Comparison of ENCODE assay signal across 1 cellular context in the genomic region with DNA sequence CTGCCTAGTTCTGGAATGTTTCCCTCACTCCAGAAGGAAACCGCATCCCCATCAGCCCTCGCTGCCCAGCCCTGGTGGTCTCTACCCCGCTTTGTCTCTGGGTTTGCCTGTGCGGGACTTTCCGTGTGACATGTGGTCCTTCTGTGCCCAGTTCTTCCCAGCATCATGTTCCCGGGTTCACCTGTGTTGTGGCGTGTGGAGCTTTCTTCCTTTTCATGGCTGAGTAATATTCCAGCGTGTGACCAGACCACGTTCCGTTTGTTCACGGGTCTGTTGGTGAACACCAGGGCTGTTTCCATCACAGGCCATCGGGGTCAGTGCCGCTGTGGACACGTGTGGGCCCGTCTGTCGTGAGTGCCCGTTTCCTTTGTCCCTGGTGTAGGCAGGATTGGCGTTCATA.
TF ChIP-seq lines count a peak whose summit lies in the region.

No MANE protein-coding gene starts in this region.

TF ChIP-seq in HepG2, 621 proteins besides CTCF, POLR2A, EP300 and RAD21:
- TF ChIP-seq, protein P1, sequence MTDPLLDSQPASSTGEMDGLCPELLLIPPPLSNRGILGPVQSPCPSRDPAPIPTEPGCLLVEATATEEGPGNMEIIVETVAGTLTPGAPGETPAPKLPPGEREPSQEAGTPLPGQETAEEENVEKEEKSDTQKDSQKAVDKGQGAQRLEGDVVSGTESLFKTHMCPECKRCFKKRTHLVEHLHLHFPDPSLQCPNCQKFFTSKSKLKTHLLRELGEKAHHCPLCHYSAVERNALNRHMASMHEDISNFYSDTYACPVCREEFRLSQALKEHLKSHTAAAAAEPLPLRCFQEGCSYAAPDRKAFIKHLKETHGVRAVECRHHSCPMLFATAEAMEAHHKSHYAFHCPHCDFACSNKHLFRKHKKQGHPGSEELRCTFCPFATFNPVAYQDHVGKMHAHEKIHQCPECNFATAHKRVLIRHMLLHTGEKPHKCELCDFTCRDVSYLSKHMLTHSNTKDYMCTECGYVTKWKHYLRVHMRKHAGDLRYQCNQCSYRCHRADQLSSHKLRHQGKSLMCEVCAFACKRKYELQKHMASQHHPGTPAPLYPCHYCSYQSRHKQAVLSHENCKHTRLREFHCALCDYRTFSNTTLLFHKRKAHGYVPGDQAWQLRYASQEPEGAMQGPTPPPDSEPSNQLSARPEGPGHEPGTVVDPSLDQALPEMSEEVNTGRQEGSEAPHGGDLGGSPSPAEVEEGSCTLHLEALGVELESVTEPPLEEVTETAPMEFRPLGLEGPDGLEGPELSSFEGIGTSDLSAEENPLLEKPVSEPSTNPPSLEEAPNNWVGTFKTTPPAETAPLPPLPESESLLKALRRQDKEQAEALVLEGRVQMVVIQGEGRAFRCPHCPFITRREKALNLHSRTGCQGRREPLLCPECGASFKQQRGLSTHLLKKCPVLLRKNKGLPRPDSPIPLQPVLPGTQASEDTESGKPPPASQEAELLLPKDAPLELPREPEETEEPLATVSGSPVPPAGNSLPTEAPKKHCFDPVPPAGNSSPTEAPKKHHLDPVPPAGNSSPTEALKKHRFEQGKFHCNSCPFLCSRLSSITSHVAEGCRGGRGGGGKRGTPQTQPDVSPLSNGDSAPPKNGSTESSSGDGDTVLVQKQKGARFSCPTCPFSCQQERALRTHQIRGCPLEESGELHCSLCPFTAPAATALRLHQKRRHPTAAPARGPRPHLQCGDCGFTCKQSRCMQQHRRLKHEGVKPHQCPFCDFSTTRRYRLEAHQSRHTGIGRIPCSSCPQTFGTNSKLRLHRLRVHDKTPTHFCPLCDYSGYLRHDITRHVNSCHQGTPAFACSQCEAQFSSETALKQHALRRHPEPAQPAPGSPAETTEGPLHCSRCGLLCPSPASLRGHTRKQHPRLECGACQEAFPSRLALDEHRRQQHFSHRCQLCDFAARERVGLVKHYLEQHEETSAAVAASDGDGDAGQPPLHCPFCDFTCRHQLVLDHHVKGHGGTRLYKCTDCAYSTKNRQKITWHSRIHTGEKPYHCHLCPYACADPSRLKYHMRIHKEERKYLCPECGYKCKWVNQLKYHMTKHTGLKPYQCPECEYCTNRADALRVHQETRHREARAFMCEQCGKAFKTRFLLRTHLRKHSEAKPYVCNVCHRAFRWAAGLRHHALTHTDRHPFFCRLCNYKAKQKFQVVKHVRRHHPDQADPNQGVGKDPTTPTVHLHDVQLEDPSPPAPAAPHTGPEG (CRISPR knock-in tag; IDR thresholded peaks at IDR 0.05): no peak
- TF ChIP-seq TARDBP (CRISPR knock-in tag; IDR thresholded peaks at IDR 0.05): no peak
- peak; percentile 2; the same call in 1 of the 2 replicates for TF ChIP-seq ERF (CRISPR knock-in tag; IDR thresholded peaks at IDR 0.05)
- TF ChIP-seq ZKSCAN5 (CRISPR knock-in tag; IDR thresholded peaks at IDR 0.05): no peak
- no peak for TF ChIP-seq YEATS2 (CRISPR knock-in tag; IDR thresholded peaks at IDR 0.05; ENCODE audit: borderline replicate concordance)
